1 cellular context compared by ENCODE assay signal in genomic region chr7:139676390-139676789, GRCh38.
A peak's percentile ranks its signal among the peaks of the same experiment; 100 is the strongest.
TF ChIP-seq lines count a peak whose summit lies in the region.

No MANE protein-coding gene starts in this region.

TF ChIP-seq in HepG2, 621 proteins besides CTCF, POLR2A, EP300 and RAD21 (continued from another document and continues in another):
- TF ChIP-seq ZNF280B (CRISPR knock-in tag; IDR thresholded peaks at IDR 0.05; ENCODE audit: borderline replicate concordance) (no peak), ZNF772 (CRISPR knock-in tag; IDR thresholded peaks at IDR 0.05) (no peak), ZNF503 (CRISPR knock-in tag; IDR thresholded peaks at IDR 0.05) (no peak), YEATS2 (CRISPR knock-in tag; IDR thresholded peaks at IDR 0.05; ENCODE audit: borderline replicate concordance) (0 out of 2 replicates have a peak, but pooled peaks have one; percentile 14), ZNF225 (CRISPR knock-in tag; IDR thresholded peaks at IDR 0.05) (no peak), ZNF326 (CRISPR knock-in tag; IDR thresholded peaks at IDR 0.05; ENCODE audit: borderline replicate concordance) (no peak), MAX (IDR thresholded peaks at IDR 0.05) (peak; percentile 19; the same call in 1 of the 2 replicates), REXO4 (CRISPR knock-in tag; IDR thresholded peaks at IDR 0.05; ENCODE audit: borderline replicate concordance) (no peak), ZNF3 (CRISPR knock-in tag; IDR thresholded peaks at IDR 0.05) (no peak), PLRG1 (conservative IDR thresholded peaks at IDR 0.05) (no peak), ZBTB26 (CRISPR knock-in tag; IDR thresholded peaks at IDR 0.05; ENCODE audit: borderline replicate concordance) (no peak), ZBTB2 (CRISPR knock-in tag; IDR thresholded peaks at IDR 0.05; ENCODE audit: low read depth) (no peak), TCF7 (IDR thresholded peaks at IDR 0.05; ENCODE audit: low read depth) (peak; percentile 33; the same call in 1 of the 2 replicates), DPF2 (CRISPR knock-in tag; IDR thresholded peaks at IDR 0.05; ENCODE audit: borderline replicate concordance, low read depth) (no peak), ARNT (IDR thresholded peaks at IDR 0.05) (no peak), ELF4 (CRISPR knock-in tag; IDR thresholded peaks at IDR 0.05; ENCODE audit: borderline replicate concordance) (no peak), EEA1 (CRISPR knock-in tag; IDR thresholded peaks at IDR 0.05; ENCODE audit: borderline replicate concordance) (no peak), MYNN (CRISPR knock-in tag; IDR thresholded peaks at IDR 0.05; ENCODE audit: low read depth) (no peak), SKI (IDR thresholded peaks at IDR 0.05; ENCODE audit: partially characterized antibody) (no peak), NFATC3 (CRISPR knock-in tag; IDR thresholded peaks at IDR 0.05) (no peak), ATF7 (IDR thresholded peaks at IDR 0.05) (no peak), ATF7 (CRISPR knock-in tag; IDR thresholded peaks at IDR 0.05) (no peak), ZNF691 (CRISPR knock-in tag; IDR thresholded peaks at IDR 0.05; ENCODE audit: borderline replicate concordance, low read depth) (no peak), SMAD1 (CRISPR knock-in tag; IDR thresholded peaks at IDR 0.05; ENCODE audit: borderline replicate concordance, low read depth) (no peak), ZKSCAN1 (IDR thresholded peaks at IDR 0.05; ENCODE audit: low read length) (peak; percentile 52; the same call in 1 of the 2 replicates), ZNF263 (CRISPR knock-in tag; IDR thresholded peaks at IDR 0.05) (peak; percentile 61; the same call in 1 of the 2 replicates), MED1 (CRISPR knock-in tag; IDR thresholded peaks at IDR 0.05) (0 out of 2 replicates have a peak, but pooled peaks have one; percentile 13), MTA1 (CRISPR knock-in tag; IDR thresholded peaks at IDR 0.05; ENCODE audit: borderline replicate concordance) (no peak)
- TF ChIP-seq, protein P1, sequence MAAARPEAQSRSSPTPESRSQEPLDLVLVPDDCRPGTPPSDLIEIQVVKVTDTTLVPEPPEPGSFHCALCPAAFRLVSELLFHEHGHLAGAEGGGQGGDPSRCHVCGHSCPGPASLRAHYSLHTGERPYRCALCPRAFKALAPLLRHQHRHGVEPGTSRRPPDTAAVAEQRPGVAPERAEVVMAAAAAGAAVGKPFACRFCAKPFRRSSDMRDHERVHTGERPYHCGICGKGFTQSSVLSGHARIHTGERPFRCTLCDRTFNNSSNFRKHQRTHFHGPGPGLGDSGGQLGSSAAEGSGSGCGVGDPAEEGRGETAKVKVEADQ (CRISPR knock-in tag; IDR thresholded peaks at IDR 0.05; ENCODE audit: borderline replicate concordance) = no peak
- TF ChIP-seq, protein P2, sequence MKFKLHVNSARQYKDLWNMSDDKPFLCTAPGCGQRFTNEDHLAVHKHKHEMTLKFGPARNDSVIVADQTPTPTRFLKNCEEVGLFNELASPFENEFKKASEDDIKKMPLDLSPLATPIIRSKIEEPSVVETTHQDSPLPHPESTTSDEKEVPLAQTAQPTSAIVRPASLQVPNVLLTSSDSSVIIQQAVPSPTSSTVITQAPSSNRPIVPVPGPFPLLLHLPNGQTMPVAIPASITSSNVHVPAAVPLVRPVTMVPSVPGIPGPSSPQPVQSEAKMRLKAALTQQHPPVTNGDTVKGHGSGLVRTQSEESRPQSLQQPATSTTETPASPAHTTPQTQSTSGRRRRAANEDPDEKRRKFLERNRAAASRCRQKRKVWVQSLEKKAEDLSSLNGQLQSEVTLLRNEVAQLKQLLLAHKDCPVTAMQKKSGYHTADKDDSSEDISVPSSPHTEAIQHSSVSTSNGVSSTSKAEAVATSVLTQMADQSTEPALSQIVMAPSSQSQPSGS (CRISPR knock-in tag; IDR thresholded peaks at IDR 0.05) = no peak
- TF ChIP-seq, protein P3, sequence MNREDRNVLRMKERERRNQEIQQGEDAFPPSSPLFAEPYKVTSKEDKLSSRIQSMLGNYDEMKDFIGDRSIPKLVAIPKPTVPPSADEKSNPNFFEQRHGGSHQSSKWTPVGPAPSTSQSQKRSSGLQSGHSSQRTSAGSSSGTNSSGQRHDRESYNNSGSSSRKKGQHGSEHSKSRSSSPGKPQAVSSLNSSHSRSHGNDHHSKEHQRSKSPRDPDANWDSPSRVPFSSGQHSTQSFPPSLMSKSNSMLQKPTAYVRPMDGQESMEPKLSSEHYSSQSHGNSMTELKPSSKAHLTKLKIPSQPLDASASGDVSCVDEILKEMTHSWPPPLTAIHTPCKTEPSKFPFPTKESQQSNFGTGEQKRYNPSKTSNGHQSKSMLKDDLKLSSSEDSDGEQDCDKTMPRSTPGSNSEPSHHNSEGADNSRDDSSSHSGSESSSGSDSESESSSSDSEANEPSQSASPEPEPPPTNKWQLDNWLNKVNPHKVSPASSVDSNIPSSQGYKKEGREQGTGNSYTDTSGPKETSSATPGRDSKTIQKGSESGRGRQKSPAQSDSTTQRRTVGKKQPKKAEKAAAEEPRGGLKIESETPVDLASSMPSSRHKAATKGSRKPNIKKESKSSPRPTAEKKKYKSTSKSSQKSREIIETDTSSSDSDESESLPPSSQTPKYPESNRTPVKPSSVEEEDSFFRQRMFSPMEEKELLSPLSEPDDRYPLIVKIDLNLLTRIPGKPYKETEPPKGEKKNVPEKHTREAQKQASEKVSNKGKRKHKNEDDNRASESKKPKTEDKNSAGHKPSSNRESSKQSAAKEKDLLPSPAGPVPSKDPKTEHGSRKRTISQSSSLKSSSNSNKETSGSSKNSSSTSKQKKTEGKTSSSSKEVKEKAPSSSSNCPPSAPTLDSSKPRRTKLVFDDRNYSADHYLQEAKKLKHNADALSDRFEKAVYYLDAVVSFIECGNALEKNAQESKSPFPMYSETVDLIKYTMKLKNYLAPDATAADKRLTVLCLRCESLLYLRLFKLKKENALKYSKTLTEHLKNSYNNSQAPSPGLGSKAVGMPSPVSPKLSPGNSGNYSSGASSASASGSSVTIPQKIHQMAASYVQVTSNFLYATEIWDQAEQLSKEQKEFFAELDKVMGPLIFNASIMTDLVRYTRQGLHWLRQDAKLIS (CRISPR knock-in tag; IDR thresholded peaks at IDR 0.05) = no peak
- TF ChIP-seq, protein P4, sequence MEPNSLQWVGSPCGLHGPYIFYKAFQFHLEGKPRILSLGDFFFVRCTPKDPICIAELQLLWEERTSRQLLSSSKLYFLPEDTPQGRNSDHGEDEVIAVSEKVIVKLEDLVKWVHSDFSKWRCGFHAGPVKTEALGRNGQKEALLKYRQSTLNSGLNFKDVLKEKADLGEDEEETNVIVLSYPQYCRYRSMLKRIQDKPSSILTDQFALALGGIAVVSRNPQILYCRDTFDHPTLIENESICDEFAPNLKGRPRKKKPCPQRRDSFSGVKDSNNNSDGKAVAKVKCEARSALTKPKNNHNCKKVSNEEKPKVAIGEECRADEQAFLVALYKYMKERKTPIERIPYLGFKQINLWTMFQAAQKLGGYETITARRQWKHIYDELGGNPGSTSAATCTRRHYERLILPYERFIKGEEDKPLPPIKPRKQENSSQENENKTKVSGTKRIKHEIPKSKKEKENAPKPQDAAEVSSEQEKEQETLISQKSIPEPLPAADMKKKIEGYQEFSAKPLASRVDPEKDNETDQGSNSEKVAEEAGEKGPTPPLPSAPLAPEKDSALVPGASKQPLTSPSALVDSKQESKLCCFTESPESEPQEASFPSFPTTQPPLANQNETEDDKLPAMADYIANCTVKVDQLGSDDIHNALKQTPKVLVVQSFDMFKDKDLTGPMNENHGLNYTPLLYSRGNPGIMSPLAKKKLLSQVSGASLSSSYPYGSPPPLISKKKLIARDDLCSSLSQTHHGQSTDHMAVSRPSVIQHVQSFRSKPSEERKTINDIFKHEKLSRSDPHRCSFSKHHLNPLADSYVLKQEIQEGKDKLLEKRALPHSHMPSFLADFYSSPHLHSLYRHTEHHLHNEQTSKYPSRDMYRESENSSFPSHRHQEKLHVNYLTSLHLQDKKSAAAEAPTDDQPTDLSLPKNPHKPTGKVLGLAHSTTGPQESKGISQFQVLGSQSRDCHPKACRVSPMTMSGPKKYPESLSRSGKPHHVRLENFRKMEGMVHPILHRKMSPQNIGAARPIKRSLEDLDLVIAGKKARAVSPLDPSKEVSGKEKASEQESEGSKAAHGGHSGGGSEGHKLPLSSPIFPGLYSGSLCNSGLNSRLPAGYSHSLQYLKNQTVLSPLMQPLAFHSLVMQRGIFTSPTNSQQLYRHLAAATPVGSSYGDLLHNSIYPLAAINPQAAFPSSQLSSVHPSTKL (CRISPR knock-in tag; IDR thresholded peaks at IDR 0.05) = peak; percentile 41; the same call in 1 of the 2 replicates
- TF ChIP-seq, protein P5, sequence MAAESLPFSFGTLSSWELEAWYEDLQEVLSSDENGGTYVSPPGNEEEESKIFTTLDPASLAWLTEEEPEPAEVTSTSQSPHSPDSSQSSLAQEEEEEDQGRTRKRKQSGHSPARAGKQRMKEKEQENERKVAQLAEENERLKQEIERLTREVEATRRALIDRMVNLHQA (CRISPR knock-in tag; IDR thresholded peaks at IDR 0.05) = no peak
- TF ChIP-seq, protein P6, sequence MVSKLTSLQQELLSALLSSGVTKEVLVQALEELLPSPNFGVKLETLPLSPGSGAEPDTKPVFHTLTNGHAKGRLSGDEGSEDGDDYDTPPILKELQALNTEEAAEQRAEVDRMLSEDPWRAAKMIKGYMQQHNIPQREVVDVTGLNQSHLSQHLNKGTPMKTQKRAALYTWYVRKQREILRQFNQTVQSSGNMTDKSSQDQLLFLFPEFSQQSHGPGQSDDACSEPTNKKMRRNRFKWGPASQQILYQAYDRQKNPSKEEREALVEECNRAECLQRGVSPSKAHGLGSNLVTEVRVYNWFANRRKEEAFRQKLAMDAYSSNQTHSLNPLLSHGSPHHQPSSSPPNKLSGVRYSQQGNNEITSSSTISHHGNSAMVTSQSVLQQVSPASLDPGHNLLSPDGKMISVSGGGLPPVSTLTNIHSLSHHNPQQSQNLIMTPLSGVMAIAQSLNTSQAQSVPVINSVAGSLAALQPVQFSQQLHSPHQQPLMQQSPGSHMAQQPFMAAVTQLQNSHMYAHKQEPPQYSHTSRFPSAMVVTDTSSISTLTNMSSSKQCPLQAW (CRISPR knock-in tag; IDR thresholded peaks at IDR 0.05) = no peak
- TF ChIP-seq, protein P7, sequence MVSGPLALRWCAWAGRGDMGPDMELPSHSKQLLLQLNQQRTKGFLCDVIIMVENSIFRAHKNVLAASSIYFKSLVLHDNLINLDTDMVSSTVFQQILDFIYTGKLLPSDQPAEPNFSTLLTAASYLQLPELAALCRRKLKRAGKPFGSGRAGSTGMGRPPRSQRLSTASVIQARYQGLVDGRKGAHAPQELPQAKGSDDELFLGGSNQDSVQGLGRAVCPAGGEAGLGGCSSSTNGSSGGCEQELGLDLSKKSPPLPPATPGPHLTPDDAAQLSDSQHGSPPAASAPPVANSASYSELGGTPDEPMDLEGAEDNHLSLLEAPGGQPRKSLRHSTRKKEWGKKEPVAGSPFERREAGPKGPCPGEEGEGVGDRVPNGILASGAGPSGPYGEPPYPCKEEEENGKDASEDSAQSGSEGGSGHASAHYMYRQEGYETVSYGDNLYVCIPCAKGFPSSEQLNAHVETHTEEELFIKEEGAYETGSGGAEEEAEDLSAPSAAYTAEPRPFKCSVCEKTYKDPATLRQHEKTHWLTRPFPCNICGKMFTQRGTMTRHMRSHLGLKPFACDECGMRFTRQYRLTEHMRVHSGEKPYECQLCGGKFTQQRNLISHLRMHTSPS (CRISPR knock-in tag; IDR thresholded peaks at IDR 0.05; ENCODE audit: low read depth) = peak; percentile 42; the same call in 1 of the 2 replicates
